Comparison of ENCODE assay signal across 1 cellular context in genomic region chr16:69465881-69466280, GRCh38.
TF ChIP-seq lines count a peak whose summit lies in the region.

No MANE protein-coding gene starts in this region.

TF ChIP-seq in HepG2, 621 proteins besides CTCF, POLR2A, EP300 and RAD21 (continued from another document and continues in another):
- TF ChIP-seq ZNF703 (CRISPR knock-in tag; IDR thresholded peaks at IDR 0.05; ENCODE audit: borderline replicate concordance) (no peak), MBD4 (IDR thresholded peaks at IDR 0.05; ENCODE audit: borderline replicate concordance, low read length) (no peak; the same call in 1 of the 2 replicates), TEAD3 (CRISPR knock-in tag; optimal IDR thresholded peaks at IDR 0.05; ENCODE audit: borderline replicate concordance) (peak; percentile 73), ZBTB49 (CRISPR knock-in tag; IDR thresholded peaks at IDR 0.05; ENCODE audit: borderline replicate concordance) (no peak), ZSCAN20 (CRISPR knock-in tag; IDR thresholded peaks at IDR 0.05; ENCODE audit: borderline replicate concordance) (no peak), THAP11 (CRISPR knock-in tag; IDR thresholded peaks at IDR 0.05) (no peak), DNMT1 (CRISPR knock-in tag; IDR thresholded peaks at IDR 0.05) (no peak), CREBL2 (CRISPR knock-in tag; IDR thresholded peaks at IDR 0.05; ENCODE audit: borderline replicate concordance) (no peak), CSRNP2 (CRISPR knock-in tag; conservative IDR thresholded peaks at IDR 0.05; ENCODE audit: low read depth) (no peak), MED8 (CRISPR knock-in tag; IDR thresholded peaks at IDR 0.05; ENCODE audit: insufficient replicate concordance) (no peak), IKZF5 (CRISPR knock-in tag; IDR thresholded peaks at IDR 0.05) (0 out of 2 replicates have a peak, but pooled peaks have one; percentile 19), ZMAT5 (CRISPR knock-in tag; IDR thresholded peaks at IDR 0.05; ENCODE audit: borderline replicate concordance, low read depth) (no peak), KAT2B (IDR thresholded peaks at IDR 0.05; ENCODE audit: borderline replicate concordance, low read depth, low read length) (no peak), EEA1 (CRISPR knock-in tag; IDR thresholded peaks at IDR 0.05; ENCODE audit: borderline replicate concordance) (no peak), FOXM1 (CRISPR knock-in tag; IDR thresholded peaks at IDR 0.05) (no peak), ZNF652 (CRISPR knock-in tag; IDR thresholded peaks at IDR 0.05; ENCODE audit: borderline replicate concordance, low read depth) (no peak; the same call in 1 of the 2 replicates), REL (CRISPR knock-in tag; conservative IDR thresholded peaks at IDR 0.05) (no peak), HNF4A (CRISPR knock-in tag; IDR thresholded peaks at IDR 0.05) (peak; percentile 56), ZNF546 (CRISPR knock-in tag; conservative IDR thresholded peaks at IDR 0.05) (no peak), ZNF33B (CRISPR knock-in tag; IDR thresholded peaks at IDR 0.05) (no peak), MAFK (conservative IDR thresholded peaks at IDR 0.05 in 1 of 2, IDR thresholded peaks at IDR 0.05 in 1 of 2; ENCODE audit: low read length in 2 of 2) (no peak), YEATS4 (CRISPR knock-in tag; IDR thresholded peaks at IDR 0.05; ENCODE audit: borderline replicate concordance) (no peak), ZNF230 (CRISPR knock-in tag; IDR thresholded peaks at IDR 0.05) (no peak), ZNF614 (CRISPR knock-in tag; IDR thresholded peaks at IDR 0.05; ENCODE audit: borderline replicate concordance) (peak; percentile 38; the same call in 1 of the 2 replicates), ZBTB3 (CRISPR knock-in tag; IDR thresholded peaks at IDR 0.05; ENCODE audit: borderline replicate concordance, low read depth) (no peak), ZUFSP (CRISPR knock-in tag; IDR thresholded peaks at IDR 0.05; ENCODE audit: borderline replicate concordance) (no peak), EZH2 (conservative IDR thresholded peaks at IDR 0.05; ENCODE audit: low read depth, low read length) (no peak), SETDB1 (CRISPR knock-in tag; IDR thresholded peaks at IDR 0.05; ENCODE audit: borderline replicate concordance) (no peak), PAWR (CRISPR knock-in tag; IDR thresholded peaks at IDR 0.05; ENCODE audit: borderline replicate concordance) (no peak), KDM6A (CRISPR knock-in tag; IDR thresholded peaks at IDR 0.05; ENCODE audit: low read depth) (0 out of 2 replicates have a peak, but pooled peaks have one; percentile 41), NCOA2 (CRISPR knock-in tag; IDR thresholded peaks at IDR 0.05) (peak; percentile 79), NR2F1 (CRISPR knock-in tag; IDR thresholded peaks at IDR 0.05) (no peak), TEF (CRISPR knock-in tag; IDR thresholded peaks at IDR 0.05) (no peak), ZNF777 (CRISPR knock-in tag; IDR thresholded peaks at IDR 0.05) (no peak), NFE2 (CRISPR knock-in tag; IDR thresholded peaks at IDR 0.05) (no peak), PPARG (CRISPR knock-in tag; conservative IDR thresholded peaks at IDR 0.05) (peak; percentile 73; the same call in 1 of the 2 replicates), ETS1 (CRISPR knock-in tag; IDR thresholded peaks at IDR 0.05) (no peak), MNT (IDR thresholded peaks at IDR 0.05) (no peak), HOXD1 (CRISPR knock-in tag; IDR thresholded peaks at IDR 0.05) (0 out of 2 replicates have a peak, but pooled peaks have one; percentile 47), TAF1 (CRISPR knock-in tag; IDR thresholded peaks at IDR 0.05) (no peak), RORA (CRISPR knock-in tag; IDR thresholded peaks at IDR 0.05) (no peak), RBM22 (optimal IDR thresholded peaks at IDR 0.05; ENCODE audit: low read length) (no peak), ZNF17 (CRISPR knock-in tag; IDR thresholded peaks at IDR 0.05) (no peak), ELK4 (CRISPR knock-in tag; IDR thresholded peaks at IDR 0.05; ENCODE audit: borderline replicate concordance) (no peak), ZFP36 (IDR thresholded peaks at IDR 0.05; ENCODE audit: borderline replicate concordance, low read depth, low read length, partially characterized antibody) (no peak), ZNF839 (CRISPR knock-in tag; IDR thresholded peaks at IDR 0.05; ENCODE audit: borderline replicate concordance) (no peak), MTA1 (CRISPR knock-in tag; IDR thresholded peaks at IDR 0.05; ENCODE audit: borderline replicate concordance) (no peak), ZNF3 (CRISPR knock-in tag; IDR thresholded peaks at IDR 0.05) (no peak), SALL1 (CRISPR knock-in tag; IDR thresholded peaks at IDR 0.05) (peak; percentile 27; the same call in 1 of the 2 replicates), ZNF530 (CRISPR knock-in tag; IDR thresholded peaks at IDR 0.05; ENCODE audit: low read depth) (no peak), RAD51 (IDR thresholded peaks at IDR 0.05; ENCODE audit: borderline replicate concordance) (no peak), FOXK1 (CRISPR knock-in tag; IDR thresholded peaks at IDR 0.05; ENCODE audit: borderline replicate concordance, low read depth) (no peak), LRRFIP1 (CRISPR knock-in tag; conservative IDR thresholded peaks at IDR 0.05) (no peak), SMARCC2 (IDR thresholded peaks at IDR 0.05) (no peak), ZNF12 (CRISPR knock-in tag; IDR thresholded peaks at IDR 0.05) (no peak), MTF1 (CRISPR knock-in tag; IDR thresholded peaks at IDR 0.05) (no peak), FLYWCH1 (CRISPR knock-in tag; IDR thresholded peaks at IDR 0.05) (no peak), TCF12 (IDR thresholded peaks at IDR 0.05) (no peak), TCF12 (CRISPR knock-in tag; IDR thresholded peaks at IDR 0.05) (no peak)
